Comparison of ENCODE assay signal across 11 cellular contexts in genomic region chr5:124057815-124058231, GRCh38.
DNase-seq lines count a peak whose midpoint lies in the region; ATAC-seq and TF ChIP-seq lines count a peak whose summit lies in the region.
"Had no signal": no experiment of that assay in that cellular context is flagged by ENCODE, and none has a peak within 500 bp of the region (broad histone marks: within the 10 kb centered on the region; RNA-seq: fewer than 3 reads in every experiment).

No MANE protein-coding gene starts in this region.

- TF ChIP-seq CTCF in CD14-positive monocyte (IDR thresholded peaks at IDR 0.05) (no peak), SU-DHL-6 (IDR thresholded peaks at IDR 0.05; ENCODE audit: insufficient read depth, low read length, poor library complexity, severe bottlenecking) (no peak)

- intact Hi-C loops in CD14-positive monocyte (cut with micrococcal nuclease) = no loop called here
- intact Hi-C loops in activated naive CD4-positive, alpha-beta T cell treated with anti-CD3 and anti-CD28 coated beads for 36 hours (cut with micrococcal nuclease) = no loop called here

- peak overlapping the region; percentile 87 for H3K27ac ChIP-seq in SU-DHL-6 (ENCODE audit: low read depth, low read length)

- peak overlapping the region; percentile 86 for H2AFZ ChIP-seq in SU-DHL-6 (ENCODE audit: low read depth, low read length, severe bottlenecking)

- H3K4me3 Mint-ChIP-seq in CD14-positive monocyte (peak overlapping the region; percentile 61 to 87), IgD-negative memory B cell (peak overlapping the region; percentile 72 to 96 (median 88))
- no peak overlapping the region for H3K4me3 Mint-ChIP-seq in stimulated activated naive CD8-positive, alpha-beta T cell treated with anti-CD3 and anti-CD28 coated beads, Interleukin-15, amount 100 ng/mL, for 72 hours
- H3K4me3 Mint-ChIP-seq in activated naive CD4-positive, alpha-beta T cell treated with anti-CD3 and anti-CD28 coated beads for 36 hours = no peak overlapping the region

- no peaks in the 10 kb centered on the region for H3K79me2 ChIP-seq in SU-DHL-6 (ENCODE audit: insufficient read depth, low read length)

- H3K27ac Mint-ChIP-seq in CD14-positive monocyte (peak overlapping the region in 5 of 7 donors; percentile 40 to 84 (median 71)), IgD-negative memory B cell (peak overlapping the region; percentile 76 to 94 (median 87))
- no peak overlapping the region for H3K27ac Mint-ChIP-seq in stimulated activated naive CD8-positive, alpha-beta T cell treated with anti-CD3 and anti-CD28 coated beads, Interleukin-15, amount 100 ng/mL, for 72 hours
- no peak overlapping the region for H3K27ac Mint-ChIP-seq in activated naive CD4-positive, alpha-beta T cell treated with anti-CD3 and anti-CD28 coated beads for 36 hours

- H3K27me3 Mint-ChIP-seq in CD14-positive monocyte (ENCODE audit: low read depth in 3 of 3) (peaks cover 0 to 3% (median 3%) of the 10 kb centered on the region in 3 donors), IgD-negative memory B cell (no peaks in the 10 kb centered on the region)
- H3K27me3 Mint-ChIP-seq in stimulated activated naive CD8-positive, alpha-beta T cell treated with anti-CD3 and anti-CD28 coated beads, Interleukin-15, amount 100 ng/mL, for 72 hours = no peaks in the 10 kb centered on the region
- no peaks in the 10 kb centered on the region for H3K27me3 Mint-ChIP-seq in activated naive CD4-positive, alpha-beta T cell treated with anti-CD3 and anti-CD28 coated beads for 36 hours (ENCODE audit: low read depth)

- CTCF ChIA-PET in activated naive CD4-positive, alpha-beta T cell treated with anti-CD3 and anti-CD28 coated beads for 36 hours (lab: Charles Lee) = no interaction called here

- DNase-seq in CD14-positive monocyte (ENCODE audit: low spot score) = no peak
- peak; percentile 9 for DNase-seq in middle frontal gyrus (ENCODE audit: extremely low spot score, low spot score)
- no peak for DNase-seq in stimulated activated naive CD8-positive, alpha-beta T cell treated with anti-CD3 and anti-CD28 coated beads, Interleukin-15, amount 100 ng/mL, for 72 hours
- DNase-seq in stimulated activated CD4-positive, alpha-beta T cell treated with anti-CD3 and anti-CD28 coated beads, Interleukin-15, amount 100 ng/mL, for 24 hours = no peak
- DNase-seq in activated naive CD4-positive, alpha-beta T cell treated with anti-CD3 and anti-CD28 coated beads for 36 hours = no peak
- DNase-seq: activated CD4-positive, CD25-positive, alpha-beta regulatory T cell had no signal

- peaks cover 21% of the 10 kb centered on the region for H3K4me1 Mint-ChIP-seq in CD14-positive monocyte
- H3K4me1 Mint-ChIP-seq in IgD-negative memory B cell = peaks cover 20 to 33% (median 32%) of the 10 kb centered on the region in 3 donors
- no peaks in the 10 kb centered on the region for H3K4me1 Mint-ChIP-seq in stimulated activated naive CD8-positive, alpha-beta T cell treated with anti-CD3 and anti-CD28 coated beads, Interleukin-15, amount 100 ng/mL, for 72 hours
- H3K4me1 Mint-ChIP-seq in activated naive CD4-positive, alpha-beta T cell treated with anti-CD3 and anti-CD28 coated beads for 36 hours (ENCODE audit: low read depth) = no peaks in the 10 kb centered on the region

- peaks cover 0 to 7% (median 0%) of the 10 kb centered on the region in 7 donors for H3K9me3 Mint-ChIP-seq in CD14-positive monocyte
- no peaks in the 10 kb centered on the region for H3K9me3 Mint-ChIP-seq in IgD-negative memory B cell
- no peaks in the 10 kb centered on the region for H3K9me3 Mint-ChIP-seq in stimulated activated naive CD8-positive, alpha-beta T cell treated with anti-CD3 and anti-CD28 coated beads, Interleukin-15, amount 100 ng/mL, for 72 hours
- H3K9me3 Mint-ChIP-seq in activated naive CD4-positive, alpha-beta T cell treated with anti-CD3 and anti-CD28 coated beads for 36 hours = peaks cover 2% of the 10 kb centered on the region

- peak overlapping the region; percentile 74 for H3K4me2 ChIP-seq in SU-DHL-6 (ENCODE audit: low read depth, low read length, poor library complexity, severe bottlenecking)

- H3K36me3 ChIP-seq in SU-DHL-6 (ENCODE audit: low read length) = no peaks in the 10 kb centered on the region

- no peaks in the 10 kb centered on the region for H4K20me1 ChIP-seq in SU-DHL-6 (ENCODE audit: low read depth, low read length)

- no peaks in the 10 kb centered on the region for H3K9me2 ChIP-seq in SU-DHL-6 (replicated peaks; ENCODE audit: insufficient read depth, low read length)

- no peaks in the 10 kb centered on the region for H3K36me3 Mint-ChIP-seq in CD14-positive monocyte
- no peaks in the 10 kb centered on the region for H3K36me3 Mint-ChIP-seq in IgD-negative memory B cell
- no peaks in the 10 kb centered on the region for H3K36me3 Mint-ChIP-seq in activated naive CD4-positive, alpha-beta T cell treated with anti-CD3 and anti-CD28 coated beads for 36 hours (ENCODE audit: low read depth)

- H3K4me3 ChIP-seq in SU-DHL-6 (ENCODE audit: insufficient read depth, low read length, poor library complexity, severe bottlenecking) = peak overlapping the region; percentile 20
- H3K4me3 ChIP-seq: body of pancreas had no signal

- H3K27me3 ChIP-seq in SU-DHL-6 (ENCODE audit: low read length) = no peaks in the 10 kb centered on the region
- H3K27me3 ChIP-seq: body of pancreas had no signal

- ATAC-seq in HG02981 (IDR thresholded peaks at IDR 0.05; ENCODE audit: unreplicated experiment) = no peak
- ATAC-seq in stimulated activated naive CD8-positive, alpha-beta T cell treated with anti-CD3 and anti-CD28 coated beads, Interleukin-15, amount 100 ng/mL, for 72 hours = no peak
- ATAC-seq: Panc1 had no signal

- peak overlapping the region; percentile 50 for H3K9ac ChIP-seq in SU-DHL-6 (ENCODE audit: low read length)

- peaks cover 19% of the 10 kb centered on the region for H3F3A ChIP-seq in SU-DHL-6 (ENCODE audit: insufficient read depth)

- H3K9me3 ChIP-seq in SU-DHL-6 (ENCODE audit: insufficient read depth, low read length) = no peaks in the 10 kb centered on the region
- H3K9me3 ChIP-seq: body of pancreas had no signal

Comparison
In these comparisons a context has a peak if more than half of its experiments do, and no peak if none do; other contexts are left out.
1. H3K27ac Mint-ChIP-seq: peak in CD14-positive monocyte (5 of 7) and IgD-negative memory B cell (3 of 3); none in stimulated activated naive CD8-positive, alpha-beta T cell treated with anti-CD3 and anti-CD28 coated beads, Interleukin-15, amount 100 ng/mL, for 72 hours (0 of 2) and activated naive CD4-positive, alpha-beta T cell treated with anti-CD3 and anti-CD28 coated beads for 36 hours (single experiment).
2. H3K4me3 Mint-ChIP-seq: peak in CD14-positive monocyte (2 of 2) and IgD-negative memory B cell (4 of 4); none in stimulated activated naive CD8-positive, alpha-beta T cell treated with anti-CD3 and anti-CD28 coated beads, Interleukin-15, amount 100 ng/mL, for 72 hours (0 of 2) and activated naive CD4-positive, alpha-beta T cell treated with anti-CD3 and anti-CD28 coated beads for 36 hours (single experiment).